8 cellular contexts compared by ENCODE assay signal in genomic region chr2:191617589-191617988, GRCh38.
DNase-seq lines count a peak whose midpoint lies in the region; ATAC-seq lines count a peak whose summit lies in the region.

No MANE protein-coding gene starts in this region.

- peak; percentile 72 for ATAC-seq in HG03280 (IDR thresholded peaks at IDR 0.05; ENCODE audit: unreplicated experiment)

- peak; percentile 49 for DNase-seq in activated gamma-delta T cell treated with Interleukin-2 at 50 U/mL for 16 hours
- no peak for DNase-seq in activated gamma-delta T cell (lab: John Stamatoyannopoulos, UW)
- peak; percentile 42 for DNase-seq in activated CD4-positive, alpha-beta T cell treated with anti-CD3 and anti-CD28 coated beads, Interleukin-2, amount 50 U/mL, for 1 hour
- peak; percentile 49 for DNase-seq in renal cortical epithelial cell (ENCODE audit: low read depth)
- no peak for DNase-seq in OCI-M2 (lab: John Stamatoyannopoulos, UW; ENCODE audit: unreplicated experiment)
- DNase-seq in NCI-H146 treated with DMSO at 0.1 percent for 48 hours (lab: John Stamatoyannopoulos, UW; ENCODE audit: unreplicated experiment): no peak
- no peak for DNase-seq in COLO668 (lab: John Stamatoyannopoulos, UW; ENCODE audit: unreplicated experiment)

Comparison
In these comparisons a context has a peak if more than half of its experiments do, and no peak if none do; other contexts are left out.
1. DNase-seq: peak in activated gamma-delta T cell treated with Interleukin-2 at 50 U/mL for 16 hours (single experiment), activated CD4-positive, alpha-beta T cell treated with anti-CD3 and anti-CD28 coated beads, Interleukin-2, amount 50 U/mL, for 1 hour (single experiment) and renal cortical epithelial cell (single experiment); none in activated gamma-delta T cell (single experiment), OCI-M2 (single experiment), NCI-H146 treated with DMSO at 0.1 percent for 48 hours (single experiment) and COLO668 (single experiment).